Comparison of ENCODE assay signal across 2 cellular contexts in the genomic region with DNA sequence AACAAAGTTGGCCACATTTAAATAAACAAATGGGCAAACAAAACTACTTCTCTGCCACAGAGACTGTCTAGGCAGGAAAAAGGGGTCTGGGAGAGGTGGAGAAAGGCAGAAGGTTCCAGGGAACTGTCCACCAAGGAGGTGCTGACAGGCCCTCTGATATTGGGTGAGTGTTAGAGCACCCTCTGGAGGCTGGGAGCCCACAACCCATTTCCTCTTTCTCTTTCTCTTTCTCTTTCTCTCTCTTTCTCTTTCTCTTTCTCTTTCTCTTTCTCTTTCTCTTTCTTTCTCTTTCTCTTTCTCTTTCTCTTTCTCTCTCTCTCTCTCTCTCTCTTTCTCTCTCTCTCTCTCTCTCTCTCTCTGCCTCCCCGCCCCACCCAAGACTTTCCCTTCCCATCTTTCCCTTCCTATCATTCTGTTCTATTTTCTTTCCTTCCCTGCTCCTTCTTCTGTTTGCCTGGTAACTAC.
TF ChIP-seq lines count a peak whose summit lies in the region.

No MANE protein-coding gene starts in this region.

TF ChIP-seq in GM12878, 131 proteins besides CTCF, POLR2A, EP300 and RAD21 (continued from another document):
- TF ChIP-seq ZBTB40 (IDR thresholded peaks at IDR 0.05; ENCODE audit: borderline replicate concordance) (peak; percentile 42; the same call in 1 of the 2 replicates), CREM (IDR thresholded peaks at IDR 0.05; ENCODE audit: low read depth) (no peak), POLR2AphosphoS5 (IDR thresholded peaks at IDR 0.05; ENCODE audit: low read length) (no peak), RUNX3 (IDR thresholded peaks at IDR 0.05; ENCODE audit: low read length) (peak; percentile 16; the same call in 1 of the 2 replicates), CBFB (IDR thresholded peaks at IDR 0.05; ENCODE audit: low read depth) (no peak), BHLHE40 (IDR thresholded peaks at IDR 0.05; ENCODE audit: borderline replicate concordance in 1 of 2, low read depth in 2 of 2, low read length in 1 of 2) (no peak)

TF ChIP-seq in HepG2, 621 proteins besides CTCF, POLR2A, EP300 and RAD21 (continued from another document and continues in another):
- TF ChIP-seq, protein P1, sequence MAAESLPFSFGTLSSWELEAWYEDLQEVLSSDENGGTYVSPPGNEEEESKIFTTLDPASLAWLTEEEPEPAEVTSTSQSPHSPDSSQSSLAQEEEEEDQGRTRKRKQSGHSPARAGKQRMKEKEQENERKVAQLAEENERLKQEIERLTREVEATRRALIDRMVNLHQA (CRISPR knock-in tag; IDR thresholded peaks at IDR 0.05): no peak
- TF ChIP-seq ZBTB40 (IDR thresholded peaks at IDR 0.05): no peak
- no peak for TF ChIP-seq ZBTB40 (CRISPR knock-in tag; IDR thresholded peaks at IDR 0.05)
- no peak for TF ChIP-seq CSRNP1 (CRISPR knock-in tag; IDR thresholded peaks at IDR 0.05)
- no peak for TF ChIP-seq MBNL3 (CRISPR knock-in tag; conservative IDR thresholded peaks at IDR 0.05)
- no peak for TF ChIP-seq ZNF383 (CRISPR knock-in tag; IDR thresholded peaks at IDR 0.05; ENCODE audit: borderline replicate concordance)
- TF ChIP-seq ZNF780A (CRISPR knock-in tag; IDR thresholded peaks at IDR 0.05): no peak
- TF ChIP-seq ZFYVE20 (CRISPR knock-in tag; IDR thresholded peaks at IDR 0.05; ENCODE audit: borderline replicate concordance, low read depth): no peak
- no peak for TF ChIP-seq EEA1 (CRISPR knock-in tag; IDR thresholded peaks at IDR 0.05; ENCODE audit: borderline replicate concordance)
- no peak for TF ChIP-seq SIN3A (IDR thresholded peaks at IDR 0.05; ENCODE audit: borderline replicate concordance, low read depth, low read length)
- no peak for TF ChIP-seq NR3C1 (CRISPR knock-in tag; IDR thresholded peaks at IDR 0.05)
- TF ChIP-seq ZEB1 (IDR thresholded peaks at IDR 0.05; ENCODE audit: insufficient replicate concordance, low read depth): no peak
- TF ChIP-seq, protein P2, sequence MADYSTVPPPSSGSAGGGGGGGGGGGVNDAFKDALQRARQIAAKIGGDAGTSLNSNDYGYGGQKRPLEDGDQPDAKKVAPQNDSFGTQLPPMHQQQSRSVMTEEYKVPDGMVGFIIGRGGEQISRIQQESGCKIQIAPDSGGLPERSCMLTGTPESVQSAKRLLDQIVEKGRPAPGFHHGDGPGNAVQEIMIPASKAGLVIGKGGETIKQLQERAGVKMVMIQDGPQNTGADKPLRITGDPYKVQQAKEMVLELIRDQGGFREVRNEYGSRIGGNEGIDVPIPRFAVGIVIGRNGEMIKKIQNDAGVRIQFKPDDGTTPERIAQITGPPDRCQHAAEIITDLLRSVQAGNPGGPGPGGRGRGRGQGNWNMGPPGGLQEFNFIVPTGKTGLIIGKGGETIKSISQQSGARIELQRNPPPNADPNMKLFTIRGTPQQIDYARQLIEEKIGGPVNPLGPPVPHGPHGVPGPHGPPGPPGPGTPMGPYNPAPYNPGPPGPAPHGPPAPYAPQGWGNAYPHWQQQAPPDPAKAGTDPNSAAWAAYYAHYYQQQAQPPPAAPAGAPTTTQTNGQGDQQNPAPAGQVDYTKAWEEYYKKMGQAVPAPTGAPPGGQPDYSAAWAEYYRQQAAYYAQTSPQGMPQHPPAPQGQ (CRISPR knock-in tag; IDR thresholded peaks at IDR 0.05; ENCODE audit: borderline replicate concordance): no peak
- no peak for TF ChIP-seq ZNF318 (CRISPR knock-in tag; IDR thresholded peaks at IDR 0.05)
- TF ChIP-seq ZNF773 (CRISPR knock-in tag; IDR thresholded peaks at IDR 0.05; ENCODE audit: borderline replicate concordance): peak; percentile 65; the same call in 1 of the 2 replicates
- no peak for TF ChIP-seq ZFP90 (CRISPR knock-in tag; IDR thresholded peaks at IDR 0.05; ENCODE audit: borderline replicate concordance)
- TF ChIP-seq HOXA3 (CRISPR knock-in tag; IDR thresholded peaks at IDR 0.05): 0 out of 2 replicates have a peak, but pooled peaks have one; percentile 25
- TF ChIP-seq U2AF1 (optimal IDR thresholded peaks at IDR 0.05; ENCODE audit: low read depth, low read length): no peak
- 0 out of 2 replicates have a peak, but pooled peaks have one; percentile 49 for TF ChIP-seq MEIS2 (CRISPR knock-in tag; IDR thresholded peaks at IDR 0.05)
- TF ChIP-seq AGO1 (IDR thresholded peaks at IDR 0.05; ENCODE audit: low read depth, low read length, poor library complexity, severe bottlenecking): no peak
- TF ChIP-seq MTA1 (CRISPR knock-in tag; IDR thresholded peaks at IDR 0.05; ENCODE audit: borderline replicate concordance): no peak
- no peak for TF ChIP-seq HOXA7 (CRISPR knock-in tag; IDR thresholded peaks at IDR 0.05)
- TF ChIP-seq SKI (IDR thresholded peaks at IDR 0.05; ENCODE audit: partially characterized antibody): no peak
- TF ChIP-seq HMGA1 (CRISPR knock-in tag; conservative IDR thresholded peaks at IDR 0.05): no peak
- TF ChIP-seq RARA (CRISPR knock-in tag; IDR thresholded peaks at IDR 0.05): peak; percentile 21; the same call in 1 of the 2 replicates
- TF ChIP-seq, protein P3, sequence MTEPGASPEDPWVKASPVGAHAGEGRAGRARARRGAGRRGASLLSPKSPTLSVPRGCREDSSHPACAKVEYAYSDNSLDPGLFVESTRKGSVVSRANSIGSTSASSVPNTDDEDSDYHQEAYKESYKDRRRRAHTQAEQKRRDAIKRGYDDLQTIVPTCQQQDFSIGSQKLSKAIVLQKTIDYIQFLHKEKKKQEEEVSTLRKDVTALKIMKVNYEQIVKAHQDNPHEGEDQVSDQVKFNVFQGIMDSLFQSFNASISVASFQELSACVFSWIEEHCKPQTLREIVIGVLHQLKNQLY (CRISPR knock-in tag; IDR thresholded peaks at IDR 0.05): no peak
- TF ChIP-seq HNRNPLL (IDR thresholded peaks at IDR 0.05; ENCODE audit: low read depth, low read length, poor library complexity, severe bottlenecking): no peak
- no peak for TF ChIP-seq PCBP2 (optimal IDR thresholded peaks at IDR 0.05; ENCODE audit: low read depth, low read length, poor library complexity, severe bottlenecking)
- peak; percentile 72; the same call in 1 of the 2 replicates for TF ChIP-seq SP140L (CRISPR knock-in tag; IDR thresholded peaks at IDR 0.05; ENCODE audit: borderline replicate concordance)
- no peak for TF ChIP-seq HDAC1 (CRISPR knock-in tag; IDR thresholded peaks at IDR 0.05)
- no peak for TF ChIP-seq ZNF878 (CRISPR knock-in tag; IDR thresholded peaks at IDR 0.05)
- peak; percentile 95 for TF ChIP-seq WIZ (CRISPR knock-in tag; IDR thresholded peaks at IDR 0.05)
